In genomic region chr9:37574996-37575395, GRCh38 we compare ENCODE assay signal across 1 cellular context.
TF ChIP-seq lines count a peak whose summit lies in the region.

No MANE protein-coding gene starts in this region.

TF ChIP-seq in WTC11, 78 proteins besides CTCF, POLR2A, EP300 and RAD21 (continued from another document):
- no peak for TF ChIP-seq ATF6 (CRISPR knock-in tag; IDR thresholded peaks at IDR 0.05)
